ENCODE assay signal across 12 cellular contexts in the genomic region with DNA sequence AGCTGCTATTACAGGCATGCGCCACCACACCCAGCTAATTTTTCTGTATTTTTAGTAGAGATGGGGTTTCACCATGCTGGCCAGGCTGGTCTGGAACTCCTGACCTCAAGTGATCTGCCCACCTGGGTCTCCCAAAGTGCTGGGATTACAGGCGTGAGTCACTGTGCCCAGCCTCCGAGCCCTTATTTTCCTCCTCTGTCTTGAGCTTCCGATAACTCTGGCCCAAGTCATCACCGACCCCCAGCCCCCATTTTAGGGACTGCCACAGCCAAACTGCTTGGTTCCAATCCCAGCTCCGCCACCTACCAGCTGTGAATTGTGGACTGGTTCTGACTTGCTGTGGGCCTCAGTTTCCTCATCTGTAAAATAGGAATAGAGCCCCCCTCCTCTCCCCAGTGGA. TPM values are rescaled to one million over a fixed set of nuclear protein-coding genes. Genes with fewer than 3 reads are reported as not detected.
DNase-seq lines count a peak whose midpoint lies in the region; ATAC-seq and TF ChIP-seq lines count a peak whose summit lies in the region.
"Not testable (repeated sequence)": the region's sequence is repeated elsewhere in the genome, so short reads cannot be mapped to it uniquely, and the experiment has no call there.
"Had no signal": no experiment of that assay in that cellular context is flagged by ENCODE, and none has a peak within 500 bp of the region (broad histone marks: within the 10 kb centered on the region; RNA-seq: fewer than 3 reads in every experiment).

No MANE protein-coding gene starts in this region.

- 94 to 98% (median 97%) methylated on average over 6 of the region's 6 CpGs for WGBS in heart left ventricle, 4 donors
- WGBS in mesenchymal stem cell = 94% methylated on average over 5 of the region's 6 CpGs
- 94% methylated on average over 6 of the region's 6 CpGs for WGBS in testis, 2 donors

- intact Hi-C loops in colonic mucosa (cut with DNase I) = not testable (repeated sequence)
- intact Hi-C loops in heart left ventricle (cut with DNase I) (loop anchor here in 5 of 10 donors (5.0 to 10.0 kb wide), 6 partner anchors 44 to 431 kb away; no protein-coding TSS in a partner anchor), testis (cut with DNase I; ENCODE audit: low total_unique reads) (loop anchor here (10.0 kb wide), 1 partner anchor 81 kb away; no protein-coding TSS in a partner anchor)

- H3K4me1 ChIP-seq in HUES48 (ENCODE audit: control insufficient read depth, insufficient read depth, low read length); colonic mucosa; rectal smooth muscle tissue (ENCODE audit: control insufficient read depth, insufficient read depth, low read length): not testable (repeated sequence)
- H3K4me1 ChIP-seq in SJSA1 (replicated peaks) (peaks cover 48% of the 10 kb centered on the region), heart left ventricle (peaks cover 0 to 44% (median 29%) of the 10 kb centered on the region in 12 donors), mesenchymal stem cell (ENCODE audit: control insufficient read depth, insufficient read depth, low read depth, low read length) (peaks cover 30% of the 10 kb centered on the region), testis (peaks cover 23% of the 10 kb centered on the region)

- peak overlapping the region; percentile 83 for H4K91ac ChIP-seq in mesenchymal stem cell (ENCODE audit: low read length)

- H3K23ac ChIP-seq in mesenchymal stem cell (ENCODE audit: low read length in 2 of 2) = not testable (repeated sequence)

- H2BK5ac ChIP-seq in mesenchymal stem cell (ENCODE audit: low read depth, low read length, poor library complexity, severe bottlenecking) = not testable (repeated sequence)

- not testable (repeated sequence) for TF ChIP-seq CTCF in colonic mucosa (IDR thresholded peaks at IDR 0.05); heart left ventricle (IDR thresholded peaks at IDR 0.05); testis (IDR thresholded peaks at IDR 0.05)

- H2BK120ac ChIP-seq in mesenchymal stem cell (ENCODE audit: low read depth, low read length) = peak overlapping the region; percentile 9

- not testable (repeated sequence) for H3K79me1 ChIP-seq in mesenchymal stem cell (replicated peaks; ENCODE audit: low read length, poor library complexity, severe bottlenecking)

- H2AFZ ChIP-seq in mesenchymal stem cell (ENCODE audit: low read depth, low read length) = not testable (repeated sequence)

- peak overlapping the region; percentile 65 to 73 for H2BK12ac ChIP-seq in mesenchymal stem cell (ENCODE audit: low read length in 2 of 2)

- peak overlapping the region in 1 of 2 experiments; percentile 20 for H3K4ac ChIP-seq in mesenchymal stem cell (ENCODE audit: low read depth in 1 of 2, low read length in 2 of 2)

- peak overlapping the region; percentile 26 to 83 for H3K18ac ChIP-seq in mesenchymal stem cell (ENCODE audit: low read depth in 1 of 2, low read length in 2 of 2)

- H3K36me3 ChIP-seq in HUES48 (ENCODE audit: control insufficient read depth, insufficient read depth, low read length); SJSA1; colonic mucosa; heart left ventricle; mesenchymal stem cell (ENCODE audit: control insufficient read depth in 1 of 2, insufficient read depth in 2 of 2, low read depth in 1 of 2, low read length in 2 of 2); rectal smooth muscle tissue (ENCODE audit: control insufficient read depth, insufficient read depth, low read length); testis (ENCODE audit: low read depth, missing control alignments): not testable (repeated sequence)

- ATAC-seq in heart left ventricle = not testable (repeated sequence)

- not testable (repeated sequence) for H3K27me3 ChIP-seq in HUES48 (ENCODE audit: control insufficient read depth, insufficient read depth, low read length); SJSA1 (replicated peaks); colonic mucosa; heart left ventricle; mesenchymal stem cell (ENCODE audit: control insufficient read depth in 1 of 2, insufficient read depth in 1 of 2, low read length in 2 of 2); rectal smooth muscle tissue (ENCODE audit: control insufficient read depth, insufficient read depth, low read length); testis

- not testable (repeated sequence) for H3K4me3 ChIP-seq in HUES48 (ENCODE audit: low read depth, low read length); colonic mucosa; rectal smooth muscle tissue (ENCODE audit: low read length); testis
- H3K4me3 ChIP-seq in SJSA1 (peak overlapping the region; percentile 18), heart left ventricle (peak overlapping the region in 2 of 12 donors; percentile 4 to 16), mesenchymal stem cell (ENCODE audit: insufficient read depth in 1 of 2, low read depth in 1 of 2, low read length in 2 of 2) (peak overlapping the region in 1 of 2 experiments; percentile 60)

- H4K8ac ChIP-seq in mesenchymal stem cell (ENCODE audit: low read length) = peak overlapping the region; percentile 79

- TF ChIP-seq POLR2A in heart left ventricle (IDR thresholded peaks at IDR 0.05); testis (IDR thresholded peaks at IDR 0.05): not testable (repeated sequence)

- not testable (repeated sequence) for H3K9ac ChIP-seq in HUES48 (ENCODE audit: low read depth, low read length); colonic mucosa (ENCODE audit: low read depth in 2 of 2, low read length in 2 of 2); rectal smooth muscle tissue (ENCODE audit: low read length)
- H3K9ac ChIP-seq in mesenchymal stem cell (ENCODE audit: low read length) = peak overlapping the region; percentile 80

- not testable (repeated sequence) for H3K14ac ChIP-seq in mesenchymal stem cell (ENCODE audit: low read length in 2 of 2)

- peak overlapping the region; percentile 92 for H2AK5ac ChIP-seq in mesenchymal stem cell (ENCODE audit: low read length, severe bottlenecking)

- H3K9me3 ChIP-seq in HUES48 (ENCODE audit: control insufficient read depth, insufficient read depth, low read length); SJSA1 (replicated peaks); colonic mucosa; heart left ventricle; mesenchymal stem cell (ENCODE audit: control insufficient read depth, low read length); testis: not testable (repeated sequence)

- H3K27ac ChIP-seq in HUES48 (ENCODE audit: low read depth, low read length) (peak overlapping the region; percentile 73), SJSA1 (peak overlapping the region; percentile 93), colonic mucosa (peak overlapping the region; percentile 4), heart left ventricle (peak overlapping the region; percentile 60 to 89 (median 73)), mesenchymal stem cell (ENCODE audit: low read length, poor library complexity, severe bottlenecking) (peak overlapping the region; percentile 70), rectal smooth muscle tissue (ENCODE audit: low read depth, low read length) (peak overlapping the region; percentile 25), testis (peak overlapping the region; percentile 24 to 62)

- not testable (repeated sequence) for DNase-seq in SJSA1 (ENCODE audit: low read depth in 1 of 2, low spot score in 2 of 2); colonic mucosa; heart left ventricle; mesenchymal stem cell; testis

- H3K4me2 ChIP-seq in mesenchymal stem cell (ENCODE audit: low read length, poor library complexity, severe bottlenecking) = not testable (repeated sequence)

- not testable (repeated sequence) for H2BK15ac ChIP-seq in mesenchymal stem cell (ENCODE audit: low read depth, poor library complexity, severe bottlenecking)

RNA-seq across cellular contexts. Expression of gene CIBAR2, which starts 11.2 kb away (rescaled TPM):
- 0.05 TPM in 1 of 2 replicates, not detected in the other for total RNA-seq in SJSA1 (2014; rRNA removed; shearing (Covaris generic))
- total RNA-seq in colonic mucosa (under 1 TPM in 1 of 2 donors, not detected in 1; 0.32 TPM), heart left ventricle (not detected), testis (under 1 TPM in 1 of 2 donors, not detected in 1; 0.24 TPM)
- polyA plus RNA-seq in heart left ventricle (not detected), testis (ENCODE audit: insufficient read depth, low read depth, low replicate concordance) (1.6 TPM)
- polyA plus RNA-seq in mesenchymal stem cell (2013, experiment 1 of 2) = 0.03 TPM
- polyA plus RNA-seq in mesenchymal stem cell (2013, experiment 2 of 2) = 0.07 TPM
- total RNA-seq: activated CD8-positive, alpha-beta memory T cell treated with anti-CD3 and anti-CD28 coated beads, Interleukin-2, amount 10 ng/mL, durations not matched to agents 7 days and 5 days; HT1080; left ventricle myocardium superior; mucosa of descending colon; T-helper 1 cell treated with Interleukin-12 subunit alpha and Interleukin-12 subunit beta and Interleukin-4 antibody, amounts not matched to agents 30 ng/mL and 1 ng/mL, for 36 hours had no signal

Comparison
In these comparisons a context has a peak if more than half of its experiments do, and no peak if none do; other contexts are left out.
1. H3K27ac ChIP-seq: peak in every context shown above with its lines; median percentile 93 in SJSA1; 73 in HUES48; 73 in heart left ventricle; 70 in mesenchymal stem cell; 43 in testis; 25 in rectal smooth muscle tissue; 4 in colonic mucosa.